Comparison of ENCODE assay signal across 20 cellular contexts in the genomic region with DNA sequence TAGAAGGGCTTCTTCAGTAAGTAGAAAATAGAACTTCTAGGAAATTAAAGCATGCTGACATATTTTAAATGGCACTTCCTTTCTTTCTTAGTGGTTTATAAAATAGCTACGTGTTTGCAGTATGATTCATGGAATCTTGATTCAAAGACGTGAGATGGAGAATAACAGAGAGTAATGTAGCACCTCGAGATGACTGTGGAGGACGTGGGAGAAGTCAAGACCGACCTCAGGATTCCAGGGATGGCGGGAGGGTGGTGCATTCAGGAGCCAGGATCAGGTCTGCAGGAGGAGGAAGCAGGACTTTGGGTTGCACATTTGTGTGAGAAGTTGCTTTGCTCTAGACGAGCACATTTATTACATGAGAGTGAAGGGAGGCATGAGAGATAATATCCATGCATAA. TPM values are rescaled to one million over a fixed set of nuclear protein-coding genes. Genes with fewer than 3 reads are reported as not detected.
"Had no signal": no experiment of that assay in that cellular context is flagged by ENCODE, and none has a peak within 500 bp of the region (broad histone marks: within the 10 kb centered on the region; RNA-seq: fewer than 3 reads in every experiment).

No MANE protein-coding gene starts in this region.

- FAIRE-seq: colon, small intestine had no signal

- H3K4me1 ChIP-seq: right atrium auricular region had no signal

- DNase-seq: activated CD4-positive, alpha-beta T cell treated with anti-CD3 and anti-CD28 coated beads, Interleukin-2, amount 50 U/mL, for 4 hours; activated CD4-positive, CD25-positive, alpha-beta regulatory T cell treated with anti-CD3 and anti-CD28 coated beads, Interleukin-2, amount 50 U/mL, for 72 hours; activated naive CD4-positive, alpha-beta T cell; activated naive CD8-positive, alpha-beta T cell treated with anti-CD3 and anti-CD28 coated beads, Interleukin-2, amount 10 ng/mL, durations not matched to agents 7 days and 5 days; activated T-cell treated with anti-CD3 and anti-CD28 coated beads for 4 hours; anterior cingulate cortex; foreskin fibroblast; kidney glomerular epithelial cell; occipital lobe; small intestine; stimulated activated CD4-positive, alpha-beta T cell treated with anti-CD3 and anti-CD28 coated beads, Interleukin-4, amount 100 ng/mL, for 4 hours; stimulated activated CD8-positive, alpha-beta memory T cell treated with anti-CD3 and anti-CD28 coated beads, Interleukin-4, amount 100 ng/mL, for 48 hours; stimulated activated naive CD8-positive, alpha-beta T cell treated with anti-CD3 and anti-CD28 coated beads, Interleukin-15, Interleukin-2, amounts not matched to agents 100 U/mL and 50 U/mL, for 24 hours; trophoblast cell had no signal

- H3K36me3 ChIP-seq: right atrium auricular region had no signal

- H3K9me3 ChIP-seq: right atrium auricular region had no signal

- H3K4me3 ChIP-seq: right atrium auricular region had no signal

- ATAC-seq: esophagus mucosa; stimulated activated naive CD8-positive, alpha-beta T cell treated with anti-CD3 and anti-CD28 coated beads, Interleukin-15, Interleukin-2, amounts not matched to agents 100 U/mL and 50 U/mL, for 24 hours had no signal

- H3K27me3 ChIP-seq: right atrium auricular region had no signal

- H3K27ac ChIP-seq: right atrium auricular region had no signal

RNA-seq across cellular contexts. Expression of a gene that starts 56.0 kb away (rescaled TPM):
- total RNA-seq: activated naive CD8-positive, alpha-beta T cell treated with anti-CD3 and anti-CD28 coated beads, Interleukin-2, amount 10 ng/mL, durations not matched to agents 7 days and 5 days; cardiac septum; esophagus mucosa; mesenteric fat pad; progenitor cell of endocrine pancreas; right atrium auricular region had no signal
- polyA plus RNA-seq: small intestine had no signal
